ENCODE assay signal across 8 cellular contexts in the genomic region with DNA sequence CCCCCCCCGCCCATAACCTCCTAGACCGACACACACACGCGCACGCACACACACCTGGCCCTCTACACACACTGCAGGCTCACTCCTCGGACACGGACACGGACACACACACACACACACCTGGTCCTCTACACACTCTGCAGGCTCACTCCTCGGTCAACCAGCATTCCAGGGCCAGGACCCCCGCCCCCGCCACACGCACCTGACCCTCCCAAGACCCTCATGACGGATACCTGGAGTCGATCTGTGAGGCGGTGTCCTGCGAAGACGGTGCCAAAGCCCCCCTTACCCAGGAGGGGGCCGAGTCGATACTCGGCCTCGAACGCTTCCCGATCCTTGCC. TPM values are rescaled to one million over a fixed set of nuclear protein-coding genes. Genes with fewer than 3 reads are reported as not detected.
A peak's percentile ranks its signal among the peaks of the same experiment; 100 is the strongest.
DNase-seq lines count a peak whose midpoint lies in the region; ATAC-seq and TF ChIP-seq lines count a peak whose summit lies in the region.

No MANE protein-coding gene starts in this region.

- H3K27ac ChIP-seq in lower lobe of right lung (peak overlapping the region; percentile 86), upper lobe of right lung (peak overlapping the region; percentile 89), aorta (ENCODE audit: low read depth in 1 of 2, low read length in 2 of 2) (peak overlapping the region in 1 of 2 donors; percentile 87)

- WGBS in aorta, 2 donors = 7 to 33% methylated on average over 19 to 23 of the region's 23 CpGs

- in situ Hi-C loops in astrocyte of the spinal cord (cut with HindIII; ENCODE audit: low sequenced_read_pairs) = no loop called here

- no peak for DNase-seq in activated naive CD4-positive, alpha-beta T cell treated with Interleukin-2 at 50 U/mL for 16 hours
- DNase-seq in astrocyte of the spinal cord (ENCODE audit: low read depth, low spot score) = no peak
- no peak for DNase-seq in lower lobe of right lung
- no peak for DNase-seq in upper lobe of right lung
- DNase-seq in aorta = no peak
- DNase-seq in CD1c-positive myeloid dendritic cell (ENCODE audit: extremely low spot score) = no peak

- ATAC-seq in lower lobe of right lung (peak in 1 of 2 donors; percentile 16), upper lobe of right lung (no peak), GM18870 (IDR thresholded peaks at IDR 0.05; ENCODE audit: unreplicated experiment) (no peak), aorta (ENCODE audit: low FRiP score) (no peak)

- intact Hi-C loops in lower lobe of right lung (cut with DNase I) = no loop called here
- intact Hi-C loops in upper lobe of right lung (cut with DNase I) = no loop called here
- intact Hi-C loops in aorta (cut with DNase I) = loop anchor here in 1 of 2 donors (5.0 kb wide), 1 partner anchor 39 kb away; a partner anchor contains a TSS

- H3K27me3 Mint-ChIP-seq in activated naive CD4-positive, alpha-beta T cell treated with anti-CD3 and anti-CD28 coated beads, Interleukin-2, amount 50 U/mL, for 24 hours = no peaks in the 10 kb centered on the region

- H3K36me3 Mint-ChIP-seq in activated naive CD4-positive, alpha-beta T cell treated with anti-CD3 and anti-CD28 coated beads, Interleukin-2, amount 50 U/mL, for 24 hours = peaks cover 10% of the 10 kb centered on the region

- peak overlapping the region; percentile 57 for H3K4me3 ChIP-seq in astrocyte of the spinal cord (ENCODE audit: low read depth, low read length)
- H3K4me3 ChIP-seq in lower lobe of right lung = peak overlapping the region; percentile 65
- H3K4me3 ChIP-seq in upper lobe of right lung = peak overlapping the region; percentile 57
- peak overlapping the region in 1 of 2 donors; percentile 31 for H3K4me3 ChIP-seq in aorta (ENCODE audit: low read length in 2 of 2)

- H3K4me1 Mint-ChIP-seq in activated naive CD4-positive, alpha-beta T cell treated with anti-CD3 and anti-CD28 coated beads, Interleukin-2, amount 50 U/mL, for 24 hours = peaks cover 56% of the 10 kb centered on the region

- no peak for TF ChIP-seq CTCF in astrocyte of the spinal cord (IDR thresholded peaks at IDR 0.05; ENCODE audit: low read depth, low read length)
- no peak for TF ChIP-seq CTCF in lower lobe of right lung (IDR thresholded peaks at IDR 0.05)
- no peak for TF ChIP-seq CTCF in upper lobe of right lung (IDR thresholded peaks at IDR 0.05)

- no peaks in the 10 kb centered on the region for H3K27me3 ChIP-seq in lower lobe of right lung (ENCODE audit: low read depth)
- H3K27me3 ChIP-seq in upper lobe of right lung = no peaks in the 10 kb centered on the region
- no peaks in the 10 kb centered on the region for H3K27me3 ChIP-seq in aorta (ENCODE audit: control insufficient read depth in 1 of 2, insufficient read depth in 2 of 2, low read length in 1 of 2)

- H3K9me3 Mint-ChIP-seq in activated naive CD4-positive, alpha-beta T cell treated with anti-CD3 and anti-CD28 coated beads, Interleukin-2, amount 50 U/mL, for 24 hours = no peaks in the 10 kb centered on the region

- no peaks in the 10 kb centered on the region for H3K9me3 ChIP-seq in lower lobe of right lung
- H3K9me3 ChIP-seq in upper lobe of right lung = no peaks in the 10 kb centered on the region
- no peaks in the 10 kb centered on the region for H3K9me3 ChIP-seq in aorta (ENCODE audit: control insufficient read depth, low read length)

- peak overlapping the region; percentile 95 for H3K4me3 Mint-ChIP-seq in activated naive CD4-positive, alpha-beta T cell treated with anti-CD3 and anti-CD28 coated beads, Interleukin-2, amount 50 U/mL, for 24 hours

- H3K4me1 ChIP-seq in lower lobe of right lung (no peaks in the 10 kb centered on the region), upper lobe of right lung (peaks cover 6% of the 10 kb centered on the region), aorta (ENCODE audit: control insufficient read depth in 1 of 2, insufficient read depth in 2 of 2, low read length in 2 of 2) (no peaks in the 10 kb centered on the region)

- peak overlapping the region; percentile 87 for H3K27ac Mint-ChIP-seq in activated naive CD4-positive, alpha-beta T cell treated with anti-CD3 and anti-CD28 coated beads, Interleukin-2, amount 50 U/mL, for 24 hours

- H3K36me3 ChIP-seq in lower lobe of right lung = peaks cover 32% of the 10 kb centered on the region
- peaks cover 9% of the 10 kb centered on the region for H3K36me3 ChIP-seq in upper lobe of right lung
- H3K36me3 ChIP-seq in aorta (ENCODE audit: control insufficient read depth in 1 of 2, insufficient read depth in 2 of 2, low read length in 1 of 2) = peaks cover 0 to 4% of the 10 kb centered on the region in 2 donors

RNA-seq across cellular contexts. Expression of a gene that starts 0.6 kb away (rescaled TPM):
- 20.6 TPM for total RNA-seq in lower lobe of right lung
- total RNA-seq in upper lobe of right lung = 14.4 TPM
- total RNA-seq in aorta = 1 to 10 TPM; 8.1 to 9.2 TPM
- 1 to 10 TPM; 3.6 to 5.1 TPM for polyA plus RNA-seq in aorta

RNA-seq across cellular contexts. Expression of a gene that starts 6.8 kb away (rescaled TPM):
- total RNA-seq in lower lobe of right lung = 21.3 TPM
- total RNA-seq in upper lobe of right lung = 22.6 TPM
- total RNA-seq in aorta = 10 to 100 TPM; 14.2 to 18.3 TPM
- 10 to 100 TPM in 1 of 2 donors, 1 to 10 TPM in 1; 5.0 to 18.6 TPM for polyA plus RNA-seq in aorta

RNA-seq across cellular contexts. Expression of a gene that starts 20.5 kb away (rescaled TPM):
- total RNA-seq in lower lobe of right lung (55.0 TPM), upper lobe of right lung (61.3 TPM), aorta (10 to 100 TPM; 48.8 to 49.3 TPM)
- polyA plus RNA-seq in aorta = 100 to 1,000 TPM in 1 of 2 donors, 10 to 100 TPM in 1; 75.0 to 112 TPM

RNA-seq across cellular contexts. Expression of a gene that starts 20.7 kb away (rescaled TPM):
- total RNA-seq in lower lobe of right lung (37.7 TPM), upper lobe of right lung (32.9 TPM), aorta (10 to 100 TPM; 26.2 TPM)
- polyA plus RNA-seq in aorta = 10 to 100 TPM; 38.6 to 44.5 TPM

RNA-seq across cellular contexts. Expression of a gene that starts 39.1 kb away (rescaled TPM):
- total RNA-seq in lower lobe of right lung (45.8 TPM), upper lobe of right lung (42.6 TPM), aorta (10 to 100 TPM; 37.4 to 47.5 TPM)
- polyA plus RNA-seq in aorta = 10 to 100 TPM; 26.4 to 50.6 TPM
